In genomic region chrX:43813898-43814297, GRCh38 we compare ENCODE assay signal across 11 cellular contexts.
DNase-seq lines count a peak whose midpoint lies in the region; TF ChIP-seq lines count a peak whose summit lies in the region.
"Had no signal": no experiment of that assay in that cellular context is flagged by ENCODE, and none has a peak within 500 bp of the region (broad histone marks: within the 10 kb centered on the region; RNA-seq: fewer than 3 reads in every experiment).

No MANE protein-coding gene starts in this region.

- H3K27ac Mint-ChIP-seq in activated naive CD4-positive, alpha-beta T cell treated with anti-CD3 and anti-CD28 coated beads, Interleukin-2, amount 10 ng/mL, durations not matched to agents 7 days and 5 days = no peak overlapping the region

- CTCF ChIA-PET in activated naive CD4-positive, alpha-beta T cell treated with anti-CD3 and anti-CD28 coated beads, Interleukin-2, amount 10 ng/mL, durations not matched to agents 7 days and 5 days (lab: Charles Lee) = no interaction called here

- no peaks in the 10 kb centered on the region for H3K79me2 ChIP-seq in osteoblast (ENCODE audit: insufficient read depth, low read length)

- no peaks in the 10 kb centered on the region for H3K27me3 ChIP-seq in NT2/D1 (ENCODE audit: insufficient read depth, insufficient read length)
- no peaks in the 10 kb centered on the region for H3K27me3 ChIP-seq in colonic mucosa
- H3K27me3 ChIP-seq in osteoblast (ENCODE audit: insufficient read depth, low read length) = peaks cover 10% of the 10 kb centered on the region

- H3K4me2 ChIP-seq in osteoblast (ENCODE audit: insufficient read depth, low read length) = no peak overlapping the region

- no peaks in the 10 kb centered on the region for H3K9me3 Mint-ChIP-seq in activated naive CD4-positive, alpha-beta T cell treated with anti-CD3 and anti-CD28 coated beads, Interleukin-2, amount 10 ng/mL, durations not matched to agents 7 days and 5 days

- no peak overlapping the region for H3K4me3 Mint-ChIP-seq in activated naive CD4-positive, alpha-beta T cell treated with anti-CD3 and anti-CD28 coated beads, Interleukin-2, amount 10 ng/mL, durations not matched to agents 7 days and 5 days

- H3K4me1 Mint-ChIP-seq in activated naive CD4-positive, alpha-beta T cell treated with anti-CD3 and anti-CD28 coated beads, Interleukin-2, amount 10 ng/mL, durations not matched to agents 7 days and 5 days = peaks cover 16% of the 10 kb centered on the region

- H3K36me3 Mint-ChIP-seq in activated naive CD4-positive, alpha-beta T cell treated with anti-CD3 and anti-CD28 coated beads, Interleukin-2, amount 10 ng/mL, durations not matched to agents 7 days and 5 days = no peaks in the 10 kb centered on the region

- no peak overlapping the region for H3K4me3 ChIP-seq in NT2/D1 (ENCODE audit: insufficient read length, low read depth)
- H3K4me3 ChIP-seq in colonic mucosa = no peak overlapping the region
- no peak overlapping the region for H3K4me3 ChIP-seq in osteoblast (ENCODE audit: insufficient read depth, low read length)

- TF ChIP-seq CTCF in colonic mucosa (IDR thresholded peaks at IDR 0.05) = no peak
- TF ChIP-seq CTCF in osteoblast (IDR thresholded peaks at IDR 0.05; ENCODE audit: extremely low read depth, low read depth, low read length) = peak; percentile 9
- no peak for TF ChIP-seq CTCF in GM10266 (IDR thresholded peaks at IDR 0.05; ENCODE audit: control insufficient read depth, insufficient read depth, low read depth, missing control alignments)

- H3K27me3 Mint-ChIP-seq in activated naive CD4-positive, alpha-beta T cell treated with anti-CD3 and anti-CD28 coated beads, Interleukin-2, amount 10 ng/mL, durations not matched to agents 7 days and 5 days = no peaks in the 10 kb centered on the region

- intact Hi-C loops in colonic mucosa (cut with DNase I) = no loop called here

- H4K20me1 ChIP-seq in osteoblast (ENCODE audit: insufficient read depth, low read length) = no peaks in the 10 kb centered on the region

- no peak overlapping the region for H3K27ac ChIP-seq in colonic mucosa
- no peak overlapping the region for H3K27ac ChIP-seq in osteoblast (ENCODE audit: low read depth, low read length)

- no peaks in the 10 kb centered on the region for H3K36me3 ChIP-seq in NT2/D1 (ENCODE audit: insufficient read depth, insufficient read length, low read length)
- no peaks in the 10 kb centered on the region for H3K36me3 ChIP-seq in colonic mucosa
- no peaks in the 10 kb centered on the region for H3K36me3 ChIP-seq in osteoblast (ENCODE audit: insufficient read depth, low read length)

- H3K9ac ChIP-seq in NT2/D1 (ENCODE audit: insufficient read length, low read depth) (no peak overlapping the region), colonic mucosa (ENCODE audit: low read depth in 2 of 2, low read length in 2 of 2) (no peak overlapping the region)

- DNase-seq in activated naive CD4-positive, alpha-beta T cell treated with anti-CD3 and anti-CD28 coated beads, Interleukin-2, amount 10 ng/mL, durations not matched to agents 7 days and 5 days = peak; percentile 18
- DNase-seq in activated naive CD4-positive, alpha-beta T cell (lab: John Stamatoyannopoulos, UW) = no peak
- peak; percentile 36 for DNase-seq in NT2/D1 (ENCODE audit: low read depth, low spot score)
- DNase-seq in colonic mucosa = peak; percentile 25
- DNase-seq in osteoblast (ENCODE audit: insufficient read length, low spot score, missing footprints) = no peak
- no peak for DNase-seq in GM10266 (ENCODE audit: extremely low spot score)
- DNase-seq in D341Med (ENCODE audit: low spot score) = no peak
- no peak for DNase-seq in DMS153 treated with DMSO at 0.1 percent for 48 hours (lab: John Stamatoyannopoulos, UW; ENCODE audit: unreplicated experiment)
- DNase-seq: activated effector memory CD4-positive, alpha-beta T cell treated with anti-CD3 and anti-CD28 coated beads, Interleukin-2, amount 50 U/mL, for 16 hours; SHP77 treated with DMSO at 0.1 percent for 48 hours had no signal

- no peaks in the 10 kb centered on the region for H3K4me1 ChIP-seq in NT2/D1 (ENCODE audit: insufficient read depth, insufficient read length)
- H3K4me1 ChIP-seq in colonic mucosa = no peaks in the 10 kb centered on the region
- H3K4me1 ChIP-seq in osteoblast (ENCODE audit: insufficient read depth, low read length) = no peaks in the 10 kb centered on the region
- H3K4me1 ChIP-seq: Caco-2 had no signal

- H3K9me3 ChIP-seq in NT2/D1 (ENCODE audit: insufficient read depth, low read length) (no peaks in the 10 kb centered on the region), colonic mucosa (no peaks in the 10 kb centered on the region), osteoblast (ENCODE audit: low read depth, low read length) (no peaks in the 10 kb centered on the region)
- H3K9me3 ChIP-seq: Caco-2 had no signal

- no peak overlapping the region for H2AFZ ChIP-seq in osteoblast (ENCODE audit: low read length)

Comparison
In these comparisons a context has a peak if more than half of its experiments do, and no peak if none do; other contexts are left out.
1. DNase-seq: peak in activated naive CD4-positive, alpha-beta T cell treated with anti-CD3 and anti-CD28 coated beads, Interleukin-2, amount 10 ng/mL, durations not matched to agents 7 days and 5 days (single experiment), NT2/D1 (single experiment) and colonic mucosa (single experiment); none in activated naive CD4-positive, alpha-beta T cell (0 of 4), osteoblast (single experiment), GM10266 (single experiment), D341Med (single experiment) and DMS153 treated with DMSO at 0.1 percent for 48 hours (single experiment).